10 cellular contexts compared by ENCODE assay signal in the genomic region with DNA sequence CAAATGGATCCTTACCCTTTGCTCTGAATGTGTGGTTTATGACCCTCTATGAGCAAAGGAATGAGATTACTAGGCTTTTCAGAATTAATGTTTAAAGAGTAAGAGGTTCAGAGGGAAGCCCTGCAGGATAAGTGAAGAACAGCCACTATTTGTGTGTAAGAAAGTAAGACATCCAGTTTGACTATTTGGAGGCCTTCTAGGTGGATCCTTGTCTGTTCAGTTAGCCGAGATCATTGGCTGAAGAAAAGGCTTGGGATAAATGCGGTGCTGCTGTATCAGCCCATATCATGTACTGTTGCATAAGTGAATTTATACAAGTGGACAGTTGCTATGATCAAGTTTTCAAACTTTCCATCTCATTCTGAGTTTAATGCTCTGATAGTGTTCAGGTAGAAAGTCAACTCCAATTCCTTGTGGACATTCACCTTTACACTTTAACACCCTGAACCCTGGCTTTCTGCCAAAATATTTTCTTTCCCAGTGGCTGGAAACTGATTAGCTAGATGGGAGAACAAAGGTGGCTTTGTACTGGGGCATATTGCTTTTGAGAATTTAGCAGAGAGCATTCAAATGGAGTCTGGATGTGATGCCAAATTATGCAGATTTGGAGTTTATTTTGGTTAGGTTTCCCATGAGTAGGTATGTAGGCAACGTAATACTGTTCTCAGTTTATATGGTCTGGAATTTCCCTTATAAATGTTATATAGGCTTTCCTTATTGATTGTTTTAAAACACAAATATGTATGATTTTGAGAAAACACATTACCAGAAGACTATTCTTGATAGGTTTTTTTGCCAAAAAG. TPM values are rescaled to one million over a fixed set of nuclear protein-coding genes. Genes with fewer than 3 reads are reported as not detected.
DNase-seq lines count a peak whose midpoint lies in the region; ATAC-seq, FAIRE-seq and TF ChIP-seq lines count a peak whose summit lies in the region.
"Had no signal": no experiment of that assay in that cellular context is flagged by ENCODE, and none has a peak within 500 bp of the region (broad histone marks: within the 10 kb centered on the region; RNA-seq: fewer than 3 reads in every experiment).

No MANE protein-coding gene starts in this region.

- H3K27ac ChIP-seq in HepG2 (ENCODE audit: extremely low read length, insufficient read depth, low read length) (peak overlapping the region; percentile 78), urinary bladder (ENCODE audit: low read depth) (peak overlapping the region; percentile 50)

- CTCF ChIA-PET in activated CD4-positive, alpha-beta memory T cell treated with anti-CD3 and anti-CD28 coated beads for 36 hours (lab: Charles Lee): interaction anchor here (0.5 to 1.3 kb wide), 9 partner anchors 10 to 633 kb away, joined by 3 to 5 read pairs (median 3); no protein-coding TSS in a partner anchor
- CTCF ChIA-PET in HepG2 (lab: Yijun Ruan, JAX; ENCODE audit: low intra/inter-chr PET ratio, low total read pairs): no interaction called here

- H3K4me1 ChIP-seq in HepG2 (ENCODE audit: insufficient read depth, low read length) (peaks cover 73% of the 10 kb centered on the region), urinary bladder (ENCODE audit: insufficient read depth) (no peaks in the 10 kb centered on the region)

- POLR2A ChIA-PET in activated CD4-positive, alpha-beta memory T cell treated with anti-CD3 and anti-CD28 coated beads for 36 hours (lab: Charles Lee): interaction anchor here (1.5 kb wide), 1 partner anchor 21 kb away, joined by 4 read pairs; no protein-coding TSS in a partner anchor
- POLR2A ChIA-PET in HepG2 (lab: Yijun Ruan, JAX): interaction anchor here (1.0 to 5.0 kb wide), 12 partner anchors 9 to 154 kb away, joined by 3 to 65 read pairs (median 4); partner anchors contain the start of gene PARD6B

- 26% methylated on average over 3 of the region's 3 CpGs for WGBS in HepG2 (ENCODE audit: low lambda C conversion rate)
- WGBS in urinary bladder: 60% methylated on average over 3 of the region's 3 CpGs

- no peaks in the 10 kb centered on the region for H4K20me1 ChIP-seq in HepG2 (ENCODE audit: insufficient read depth, low read length)

- H3K36me3 ChIP-seq in HepG2 (replicated peaks in 1 of 2; ENCODE audit: control insufficient read depth in 1 of 2, insufficient read depth in 2 of 2, low read length in 2 of 2) (peaks cover 6 to 25% of the 10 kb centered on the region in 2 experiments), urinary bladder (ENCODE audit: insufficient read depth) (no peaks in the 10 kb centered on the region)

- DNase-seq in Right ventricle myocardium superior (no peak), cardiac septum (ENCODE audit: low spot score) (no peak), HepG2 (ENCODE audit: low spot score) (peak; percentile 99), retina (no peak), anterior cingulate cortex (lab: John Stamatoyannopoulos, UW) (no peak), HPDE6-E6E7 (ENCODE audit: extremely low spot score) (no peak)
- DNase-seq in activated CD4-positive, alpha-beta memory T cell treated with anti-CD3 and anti-CD28 coated beads for 36 hours: peak; percentile 29
- DNase-seq: NCI-H187 had no signal

- H2AFZ ChIP-seq in HepG2 (ENCODE audit: low read length): no peak overlapping the region

- no peaks in the 10 kb centered on the region for H3K9me3 ChIP-seq in HepG2 (ENCODE audit: low read length)

- H3K4me1 Mint-ChIP-seq in activated CD4-positive, alpha-beta memory T cell treated with anti-CD3 and anti-CD28 coated beads for 36 hours (ENCODE audit: low read depth): peaks cover 37% of the 10 kb centered on the region

- TSS peak; percentile 9 for BruUV-seq in HepG2 (replicated peaks; lab: Mats Ljungman, UMichigan)

- H3K9me3 Mint-ChIP-seq in activated CD4-positive, alpha-beta memory T cell treated with anti-CD3 and anti-CD28 coated beads for 36 hours: no peaks in the 10 kb centered on the region

- in situ Hi-C loops in HepG2 (cut with HindIII; ENCODE audit: extremely low pct_ligation_motif_present, low pct_unique_long_range_greater_than_20kb): loop anchor here (25.0 kb wide), 1 partner anchor 109 kb away; no protein-coding TSS in a partner anchor

- no peak overlapping the region for H3K4me3 Mint-ChIP-seq in activated CD4-positive, alpha-beta memory T cell treated with anti-CD3 and anti-CD28 coated beads for 36 hours

- peak overlapping the region; percentile 28 for H3K27ac Mint-ChIP-seq in activated CD4-positive, alpha-beta memory T cell treated with anti-CD3 and anti-CD28 coated beads for 36 hours

- ATAC-seq in Right ventricle myocardium superior (ENCODE audit: poor library complexity) (peak; percentile 5), HepG2 (peak; percentile 63)

- no peaks in the 10 kb centered on the region for H3K36me3 Mint-ChIP-seq in activated CD4-positive, alpha-beta memory T cell treated with anti-CD3 and anti-CD28 coated beads for 36 hours

- peak overlapping the region; percentile 50 for H3K4me2 ChIP-seq in HepG2 (ENCODE audit: low read depth, low read length)

- intact Hi-C loops in Right ventricle myocardium superior (cut with DNase I) (loop anchor here (10.0 kb wide), 1 partner anchor 122 kb away; no protein-coding TSS in a partner anchor), cardiac septum (cut with DNase I) (no loop called here), HepG2 (cut with micrococcal nuclease; ENCODE audit: unreplicated experiment) (loop anchor here (1.0 kb wide), 1 partner anchor 120 kb away; no protein-coding TSS in a partner anchor)
- intact Hi-C loops in activated CD4-positive, alpha-beta memory T cell treated with anti-CD3 and anti-CD28 coated beads for 36 hours (cut with micrococcal nuclease): loop anchor here (1.0 to 10.0 kb wide), 4 partner anchors 15 to 112 kb away; partner anchors contain the start of gene PARD6B

- peak; percentile 86 to 95; a peak in 3 of 4 replicates for TF ChIP-seq EP300 in HepG2 (IDR thresholded peaks at IDR 0.05; ENCODE audit: low read depth in 2 of 2, low read length in 2 of 2)
- TF ChIP-seq EP300 in HepG2 (CRISPR knock-in tag; IDR thresholded peaks at IDR 0.05; ENCODE audit: borderline replicate concordance): peak; percentile 66; the same call in 1 of the 2 replicates

- H3K27me3 Mint-ChIP-seq in activated CD4-positive, alpha-beta memory T cell treated with anti-CD3 and anti-CD28 coated beads for 36 hours: no peaks in the 10 kb centered on the region

- peak overlapping the region; percentile 32 for H3K9ac ChIP-seq in HepG2 (ENCODE audit: insufficient read depth, low read depth, low read length)

- peak; percentile 79 for FAIRE-seq in HepG2 (lab: Jason Lieb, UNC)
- FAIRE-seq: urothelium cell line had no signal

- no peak for TF ChIP-seq RAD21 in HepG2 (CRISPR knock-in tag; IDR thresholded peaks at IDR 0.05)

- H3K79me2 ChIP-seq in HepG2 (ENCODE audit: insufficient read depth, low read length): peaks cover 52% of the 10 kb centered on the region

- TF ChIP-seq CTCF in HepG2 (CRISPR knock-in tag; IDR thresholded peaks at IDR 0.05): no peak

- no peak for TF ChIP-seq POLR2A in HepG2 (IDR thresholded peaks at IDR 0.05; ENCODE audit: insufficient read depth in 1 of 2, low read depth in 2 of 2, low read length in 2 of 2)

- H3K4me3 ChIP-seq in HepG2 (replicated peaks in 1 of 3; ENCODE audit: insufficient read depth in 1 of 3, low read depth in 2 of 3, low read length in 3 of 3): peak overlapping the region in 1 of 3 experiments; percentile 21; a peak in 1 of 6 replicates
- no peak overlapping the region for H3K4me3 ChIP-seq in urinary bladder (ENCODE audit: low read depth, low read length)

- H3K27me3 ChIP-seq in HepG2 (ENCODE audit: control insufficient read depth in 1 of 2, insufficient read depth in 2 of 2, low read length in 2 of 2): no peaks in the 10 kb centered on the region

RNA-seq across cellular contexts. Expression of gene PARD6B, which starts 15.0 kb away (rescaled TPM):
- 4.7 TPM for total RNA-seq in Right ventricle myocardium superior
- total RNA-seq in cardiac septum: 3.7 TPM
- total RNA-seq in activated CD4-positive, alpha-beta memory T cell treated with anti-CD3 and anti-CD28 coated beads for 36 hours: 1 to 10 TPM; 6.3 to 8.2 TPM
- 22.2 and 26.6 TPM in 2 replicates for total RNA-seq in HepG2 (2016; rRNA removed; fragmentation: Illumina TruSeq; extraction: Trizol)
- total RNA-seq in HepG2 (2016; cell fraction: cytosol; rRNA removed; fragmentation: Illumina TruSeq; extraction: Trizol; ENCODE audit: low read depth): 1.9 TPM in 2 replicates
- total RNA-seq in HepG2 (2016; cell fraction: insoluble cytoplasmic fraction; rRNA removed; fragmentation: Illumina TruSeq; extraction: Trizol): 21.4 and 26.1 TPM in 2 replicates
- 10.5 and 11.8 TPM in 2 replicates for total RNA-seq in HepG2 (2016; cell fraction: membrane; rRNA removed; fragmentation: Illumina TruSeq; extraction: Trizol)
- total RNA-seq in HepG2 (2016; cell fraction: nucleus; rRNA removed; fragmentation: Illumina TruSeq; extraction: Trizol): 12.5 and 14.9 TPM in 2 replicates
- polyA plus RNA-seq in HepG2 (2011; rRNA removed): 6.0 and 6.9 TPM in 2 replicates
- 2.8 and 4.1 TPM in 2 replicates for polyA plus RNA-seq in HepG2 (2011; cell fraction: cytosol; rRNA removed)
- 2.6 and 3.1 TPM in 2 replicates for polyA plus RNA-seq in HepG2 (2011; cell fraction: nucleus; rRNA removed)
- polyA plus RNA-seq in HepG2 (2012): 4.6 and 4.9 TPM in 2 replicates
- 0.35 and 0.57 TPM in 2 replicates for polyA plus RNA-seq in HepG2 (2016; cell fraction: cytosol; fragmentation: Illumina TruSeq; extraction: Trizol; ENCODE audit: low read depth)
- polyA plus RNA-seq in HepG2 (2016; cell fraction: insoluble cytoplasmic fraction; fragmentation: Illumina TruSeq; extraction: Trizol; ENCODE audit: low read depth): 8.8 and 9.1 TPM in 2 replicates
- 2.6 and 2.7 TPM in 2 replicates for polyA plus RNA-seq in HepG2 (2016; cell fraction: membrane; fragmentation: Illumina TruSeq; extraction: Trizol; ENCODE audit: low read depth)
- 13.0 and 13.3 TPM in 2 replicates for polyA plus RNA-seq in HepG2 (2016; cell fraction: nucleus; fragmentation: Illumina TruSeq; extraction: Trizol; ENCODE audit: insufficient read depth, low read depth)
- polyA minus RNA-seq in HepG2 (2011; rRNA and poly(A)+ RNA removed; ENCODE audit: low replicate concordance): 3.1 and 8.3 TPM in 2 replicates
- polyA minus RNA-seq in HepG2 (2011; cell fraction: cytosol; rRNA and poly(A)+ RNA removed): 22.0 and 24.4 TPM in 2 replicates
- 10.6 and 14.4 TPM in 2 replicates for polyA minus RNA-seq in HepG2 (2011; cell fraction: nucleus; rRNA and poly(A)+ RNA removed)
- 11.7 TPM for total RNA-seq in urinary bladder
- polyA plus RNA-seq in urinary bladder: 0.52 TPM

RNA-seq across cellular contexts. Expression of gene BCAS4, which starts 48.5 kb away (rescaled TPM):
- 2.6 TPM for total RNA-seq in Right ventricle myocardium superior
- total RNA-seq in cardiac septum: 3.0 TPM
- total RNA-seq in activated CD4-positive, alpha-beta memory T cell treated with anti-CD3 and anti-CD28 coated beads for 36 hours: 10 to 100 TPM; 11.0 to 11.6 TPM
- 5.9 and 7.2 TPM in 2 replicates for total RNA-seq in HepG2 (2016; rRNA removed; fragmentation: Illumina TruSeq; extraction: Trizol)
- total RNA-seq in HepG2 (2016; cell fraction: cytosol; rRNA removed; fragmentation: Illumina TruSeq; extraction: Trizol; ENCODE audit: low read depth): 3.6 and 4.1 TPM in 2 replicates
- total RNA-seq in HepG2 (2016; cell fraction: insoluble cytoplasmic fraction; rRNA removed; fragmentation: Illumina TruSeq; extraction: Trizol): 7.0 and 8.2 TPM in 2 replicates
- 6.0 and 7.8 TPM in 2 replicates for total RNA-seq in HepG2 (2016; cell fraction: membrane; rRNA removed; fragmentation: Illumina TruSeq; extraction: Trizol)
- 3.0 and 4.1 TPM in 2 replicates for total RNA-seq in HepG2 (2016; cell fraction: nucleus; rRNA removed; fragmentation: Illumina TruSeq; extraction: Trizol)
- 7.9 and 8.0 TPM in 2 replicates for polyA plus RNA-seq in HepG2 (2011; rRNA removed)
- 6.7 and 10.5 TPM in 2 replicates for polyA plus RNA-seq in HepG2 (2011; cell fraction: cytosol; rRNA removed)
- polyA plus RNA-seq in HepG2 (2011; cell fraction: nucleus; rRNA removed): 4.6 and 7.3 TPM in 2 replicates
- polyA plus RNA-seq in HepG2 (2012): 3.8 and 5.2 TPM in 2 replicates
- 6.8 and 7.0 TPM in 2 replicates for polyA plus RNA-seq in HepG2 (2016; cell fraction: cytosol; fragmentation: Illumina TruSeq; extraction: Trizol; ENCODE audit: low read depth)
- polyA plus RNA-seq in HepG2 (2016; cell fraction: insoluble cytoplasmic fraction; fragmentation: Illumina TruSeq; extraction: Trizol; ENCODE audit: low read depth): 6.9 and 7.1 TPM in 2 replicates
- 5.1 and 6.4 TPM in 2 replicates for polyA plus RNA-seq in HepG2 (2016; cell fraction: membrane; fragmentation: Illumina TruSeq; extraction: Trizol; ENCODE audit: low read depth)
- 3.6 and 6.6 TPM in 2 replicates for polyA plus RNA-seq in HepG2 (2016; cell fraction: nucleus; fragmentation: Illumina TruSeq; extraction: Trizol; ENCODE audit: insufficient read depth, low read depth)
- 0.07 and 10.0 TPM in 2 replicates for polyA minus RNA-seq in HepG2 (2011; rRNA and poly(A)+ RNA removed; ENCODE audit: low replicate concordance)
- polyA minus RNA-seq in HepG2 (2011; cell fraction: cytosol; rRNA and poly(A)+ RNA removed): 2.9 and 4.1 TPM in 2 replicates
- polyA minus RNA-seq in HepG2 (2011; cell fraction: nucleus; rRNA and poly(A)+ RNA removed): 2.9 and 4.1 TPM in 2 replicates
- total RNA-seq in urinary bladder: 4.8 TPM
- 9.2 TPM for polyA plus RNA-seq in urinary bladder

RNA-seq across cellular contexts. Expression of gene RIPOR3, which starts 55.0 kb away (rescaled TPM):
- total RNA-seq in Right ventricle myocardium superior (8.1 TPM), cardiac septum (3.4 TPM), HepG2 (2016; rRNA removed; fragmentation: Illumina TruSeq; extraction: Trizol) (not detected in 2 replicates), urinary bladder (8.2 TPM)
- total RNA-seq in activated CD4-positive, alpha-beta memory T cell treated with anti-CD3 and anti-CD28 coated beads for 36 hours: not detected
- not detected in 2 replicates for total RNA-seq in HepG2 (2016; cell fraction: cytosol; rRNA removed; fragmentation: Illumina TruSeq; extraction: Trizol; ENCODE audit: low read depth)
- total RNA-seq in HepG2 (2016; cell fraction: insoluble cytoplasmic fraction; rRNA removed; fragmentation: Illumina TruSeq; extraction: Trizol): not detected in 2 replicates
- total RNA-seq in HepG2 (2016; cell fraction: membrane; rRNA removed; fragmentation: Illumina TruSeq; extraction: Trizol): not detected in 2 replicates
- not detected in 2 replicates for total RNA-seq in HepG2 (2016; cell fraction: nucleus; rRNA removed; fragmentation: Illumina TruSeq; extraction: Trizol)
- polyA plus RNA-seq in HepG2 (2011; rRNA removed) (0.18 and 0.26 TPM in 2 replicates), urinary bladder (15.0 TPM)
- polyA plus RNA-seq in HepG2 (2011; cell fraction: cytosol; rRNA removed): 0.05 TPM in 2 replicates
- polyA plus RNA-seq in HepG2 (2011; cell fraction: nucleus; rRNA removed): 1.9 and 2.1 TPM in 2 replicates
- polyA plus RNA-seq in HepG2 (2012): 0.11 and 0.36 TPM in 2 replicates
- not detected in 2 replicates for polyA plus RNA-seq in HepG2 (2016; cell fraction: cytosol; fragmentation: Illumina TruSeq; extraction: Trizol; ENCODE audit: low read depth)
- not detected in 2 replicates for polyA plus RNA-seq in HepG2 (2016; cell fraction: insoluble cytoplasmic fraction; fragmentation: Illumina TruSeq; extraction: Trizol; ENCODE audit: low read depth)
- polyA plus RNA-seq in HepG2 (2016; cell fraction: membrane; fragmentation: Illumina TruSeq; extraction: Trizol; ENCODE audit: low read depth): not detected in 2 replicates
- polyA plus RNA-seq in HepG2 (2016; cell fraction: nucleus; fragmentation: Illumina TruSeq; extraction: Trizol; ENCODE audit: insufficient read depth, low read depth): 0.13 TPM in 1 of 2 replicates, not detected in the other
- polyA minus RNA-seq in HepG2 (2011; rRNA and poly(A)+ RNA removed; ENCODE audit: low replicate concordance): 0.42 TPM in 1 of 2 replicates, not detected in the other
- not detected in 2 replicates for polyA minus RNA-seq in HepG2 (2011; cell fraction: cytosol; rRNA and poly(A)+ RNA removed)
- 0.37 and 0.52 TPM in 2 replicates for polyA minus RNA-seq in HepG2 (2011; cell fraction: nucleus; rRNA and poly(A)+ RNA removed)

Comparison
In these comparisons a context has a peak if more than half of its experiments do, and no peak if none do; other contexts are left out.
1. DNase-seq: peak in activated CD4-positive, alpha-beta memory T cell treated with anti-CD3 and anti-CD28 coated beads for 36 hours (single experiment) and HepG2 (single experiment); none in Right ventricle myocardium superior (single experiment), cardiac septum (single experiment), retina (single experiment), anterior cingulate cortex (0 of 58) and HPDE6-E6E7 (single experiment).